22 cellular contexts compared by ENCODE assay signal in the genomic region with DNA sequence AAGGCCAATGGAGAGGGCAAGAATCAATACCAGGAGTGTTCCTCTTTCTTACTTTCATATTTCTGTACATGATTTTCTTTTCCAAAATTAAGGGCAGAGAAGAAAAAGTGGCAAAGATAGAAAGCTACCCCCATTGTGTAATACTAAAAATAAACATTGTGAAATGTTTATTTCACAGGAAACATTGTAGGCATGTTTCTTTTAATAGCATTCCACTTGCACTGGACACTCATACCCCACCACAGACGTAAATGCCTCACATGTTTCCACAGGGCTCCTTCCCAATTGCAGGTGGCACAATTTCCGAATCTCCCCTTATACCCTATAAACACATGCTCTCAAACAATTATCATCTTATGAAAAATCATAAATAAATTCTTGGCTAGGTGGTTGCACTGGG.
"Had no signal": no experiment of that assay in that cellular context is flagged by ENCODE, and none has a peak within 500 bp of the region (broad histone marks: within the 10 kb centered on the region; RNA-seq: fewer than 3 reads in every experiment).

No MANE protein-coding gene starts in this region.

- H3K27ac ChIP-seq: heart left ventricle, sigmoid colon, vagina had no signal

- H3K9me3 Mint-ChIP-seq: activated CD4-positive, alpha-beta T cell treated with anti-CD3 and anti-CD28 coated beads, Interleukin-2, amount 10 ng/mL, durations not matched to agents 24 days and 14 days; activated CD8-positive, alpha-beta T cell treated with anti-CD3 and anti-CD28 coated beads for 36 hours; dendritic cell treated with granulocyte-macrophage colony-stimulating factor and Interleukin-4, amounts not matched to agents 40 ng/mL and 50 ng/mL, for 4 days; stimulated activated naive B cell treated with anti-CD40 and anti-IgM and Interleukin-4, amounts not matched to agents 10 μg/mL and 1 μg/mL and 100 μg/mL, for 72 hours had no signal

- H3K27ac Mint-ChIP-seq: activated CD4-positive, alpha-beta T cell treated with anti-CD3 and anti-CD28 coated beads, Interleukin-2, amount 10 ng/mL, durations not matched to agents 24 days and 14 days; activated CD8-positive, alpha-beta T cell treated with anti-CD3 and anti-CD28 coated beads for 36 hours; activated naive CD8-positive, alpha-beta T cell; activated T-helper 17 cell treated with anti-CD3 and anti-CD28 coated beads, Interleukin-2, amount 50 U/mL, for 72 hours; dendritic cell treated with granulocyte-macrophage colony-stimulating factor and Interleukin-4, amounts not matched to agents 40 ng/mL and 50 ng/mL, for 4 days; naive B cell; stimulated activated naive B cell treated with anti-CD40 and anti-IgM and Interleukin-4, amounts not matched to agents 10 μg/mL and 1 μg/mL and 100 μg/mL, for 72 hours had no signal

- H3K27me3 Mint-ChIP-seq: activated CD4-positive, alpha-beta T cell treated with anti-CD3 and anti-CD28 coated beads, Interleukin-2, amount 10 ng/mL, durations not matched to agents 24 days and 14 days; activated CD8-positive, alpha-beta T cell treated with anti-CD3 and anti-CD28 coated beads for 36 hours; activated naive CD8-positive, alpha-beta T cell; activated T-helper 17 cell treated with anti-CD3 and anti-CD28 coated beads, Interleukin-2, amount 50 U/mL, for 72 hours; dendritic cell treated with granulocyte-macrophage colony-stimulating factor and Interleukin-4, amounts not matched to agents 40 ng/mL and 50 ng/mL, for 4 days; stimulated activated naive B cell treated with anti-CD40 and anti-IgM and Interleukin-4, amounts not matched to agents 10 μg/mL and 1 μg/mL and 100 μg/mL, for 72 hours had no signal

- H3K4me3 Mint-ChIP-seq: activated CD4-positive, alpha-beta T cell treated with anti-CD3 and anti-CD28 coated beads, Interleukin-2, amount 10 ng/mL, durations not matched to agents 24 days and 14 days; activated CD8-positive, alpha-beta T cell treated with anti-CD3 and anti-CD28 coated beads for 36 hours; activated naive CD8-positive, alpha-beta T cell; activated T-helper 17 cell treated with anti-CD3 and anti-CD28 coated beads, Interleukin-2, amount 50 U/mL, for 72 hours; dendritic cell treated with granulocyte-macrophage colony-stimulating factor and Interleukin-4, amounts not matched to agents 40 ng/mL and 50 ng/mL, for 4 days; naive B cell; stimulated activated naive B cell treated with anti-CD40 and anti-IgM and Interleukin-4, amounts not matched to agents 10 μg/mL and 1 μg/mL and 100 μg/mL, for 72 hours had no signal

- H3K36me3 Mint-ChIP-seq: activated naive CD8-positive, alpha-beta T cell; naive B cell; stimulated activated naive B cell treated with anti-CD40 and anti-IgM and Interleukin-4, amounts not matched to agents 10 μg/mL and 1 μg/mL and 100 μg/mL, for 72 hours had no signal

- H3K4me1 ChIP-seq: heart left ventricle, vagina had no signal

- H3K4me1 Mint-ChIP-seq: activated CD4-positive, alpha-beta T cell treated with anti-CD3 and anti-CD28 coated beads, Interleukin-2, amount 10 ng/mL, durations not matched to agents 24 days and 14 days; activated T-helper 17 cell treated with anti-CD3 and anti-CD28 coated beads, Interleukin-2, amount 50 U/mL, for 72 hours; naive B cell; stimulated activated naive B cell treated with anti-CD40 and anti-IgM and Interleukin-4, amounts not matched to agents 10 μg/mL and 1 μg/mL and 100 μg/mL, for 72 hours had no signal

- DNase-seq: activated CD4-positive, alpha-beta T cell treated with anti-CD3 and anti-CD28 coated beads, Interleukin-2, amount 10 ng/mL, durations not matched to agents 24 days and 14 days; activated CD8-positive, alpha-beta T cell treated with anti-CD3 and anti-CD28 coated beads for 36 hours; activated T-cell treated with anti-CD3 and anti-CD28 coated beads, Interleukin-2, amount 50 U/mL, for 1 hour; amniotic stem cell; effector CD4-positive, alpha-beta T cell; erythroblast; heart left ventricle; islet precursor cell; left cardiac atrium; mesendoderm; naive B cell; nucleus accumbens; posterior cingulate gyrus; sigmoid colon; stimulated activated CD4-positive, alpha-beta T cell treated with anti-CD3 and anti-CD28 coated beads, Interleukin-2, amount 100 ng/mL, for 48 hours; stimulated activated CD8-positive, alpha-beta memory T cell treated with anti-CD3 and anti-CD28 coated beads, Interleukin-4, amount 100 ng/mL, for 48 hours; stimulated activated naive B cell treated with anti-CD40 and anti-IgM and Interleukin-4, amounts not matched to agents 10 μg/mL and 1 μg/mL and 100 μg/mL, for 72 hours; trophoblast cell had no signal

- H3K4me3 ChIP-seq: heart left ventricle, sigmoid colon, vagina had no signal

- H3K9me3 ChIP-seq: heart left ventricle, sigmoid colon, vagina had no signal

- H3K36me3 ChIP-seq: heart left ventricle, sigmoid colon, vagina had no signal

- ATAC-seq: activated CD8-positive, alpha-beta T cell treated with anti-CD3 and anti-CD28 coated beads for 36 hours; activated T-helper 17 cell treated with anti-CD3 and anti-CD28 coated beads, Interleukin-2, amount 50 U/mL, for 72 hours; heart left ventricle; left cardiac atrium; stimulated activated naive B cell treated with anti-CD40 and anti-IgM and Interleukin-4, amounts not matched to agents 10 μg/mL and 1 μg/mL and 100 μg/mL, for 72 hours had no signal

- H3K27me3 ChIP-seq: heart left ventricle, sigmoid colon, vagina had no signal
